In genomic region chr1:65310078-65310587, GRCh38 we compare ENCODE assay signal across 1 cellular context.
A peak's percentile ranks its signal among the peaks of the same experiment; 100 is the strongest.
TF ChIP-seq lines count a peak whose summit lies in the region.

No MANE protein-coding gene starts in this region.

TF ChIP-seq in H1, 55 proteins besides CTCF, POLR2A, EP300 and RAD21 (continued from another document):
- no peak for TF ChIP-seq FOSL1 (IDR thresholded peaks at IDR 0.05; ENCODE audit: insufficient read depth, low read depth, low read length)
- no peak; the same call in 1 of the 2 replicates for TF ChIP-seq KDM1A (IDR thresholded peaks at IDR 0.05; ENCODE audit: borderline replicate concordance, low read length)
- no peak for TF ChIP-seq USF2 (IDR thresholded peaks at IDR 0.05; ENCODE audit: low read length)
- TF ChIP-seq, protein P1, sequence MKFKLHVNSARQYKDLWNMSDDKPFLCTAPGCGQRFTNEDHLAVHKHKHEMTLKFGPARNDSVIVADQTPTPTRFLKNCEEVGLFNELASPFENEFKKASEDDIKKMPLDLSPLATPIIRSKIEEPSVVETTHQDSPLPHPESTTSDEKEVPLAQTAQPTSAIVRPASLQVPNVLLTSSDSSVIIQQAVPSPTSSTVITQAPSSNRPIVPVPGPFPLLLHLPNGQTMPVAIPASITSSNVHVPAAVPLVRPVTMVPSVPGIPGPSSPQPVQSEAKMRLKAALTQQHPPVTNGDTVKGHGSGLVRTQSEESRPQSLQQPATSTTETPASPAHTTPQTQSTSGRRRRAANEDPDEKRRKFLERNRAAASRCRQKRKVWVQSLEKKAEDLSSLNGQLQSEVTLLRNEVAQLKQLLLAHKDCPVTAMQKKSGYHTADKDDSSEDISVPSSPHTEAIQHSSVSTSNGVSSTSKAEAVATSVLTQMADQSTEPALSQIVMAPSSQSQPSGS (IDR thresholded peaks at IDR 0.05; ENCODE audit: low read length), result no peak
- TF ChIP-seq, protein P2, sequence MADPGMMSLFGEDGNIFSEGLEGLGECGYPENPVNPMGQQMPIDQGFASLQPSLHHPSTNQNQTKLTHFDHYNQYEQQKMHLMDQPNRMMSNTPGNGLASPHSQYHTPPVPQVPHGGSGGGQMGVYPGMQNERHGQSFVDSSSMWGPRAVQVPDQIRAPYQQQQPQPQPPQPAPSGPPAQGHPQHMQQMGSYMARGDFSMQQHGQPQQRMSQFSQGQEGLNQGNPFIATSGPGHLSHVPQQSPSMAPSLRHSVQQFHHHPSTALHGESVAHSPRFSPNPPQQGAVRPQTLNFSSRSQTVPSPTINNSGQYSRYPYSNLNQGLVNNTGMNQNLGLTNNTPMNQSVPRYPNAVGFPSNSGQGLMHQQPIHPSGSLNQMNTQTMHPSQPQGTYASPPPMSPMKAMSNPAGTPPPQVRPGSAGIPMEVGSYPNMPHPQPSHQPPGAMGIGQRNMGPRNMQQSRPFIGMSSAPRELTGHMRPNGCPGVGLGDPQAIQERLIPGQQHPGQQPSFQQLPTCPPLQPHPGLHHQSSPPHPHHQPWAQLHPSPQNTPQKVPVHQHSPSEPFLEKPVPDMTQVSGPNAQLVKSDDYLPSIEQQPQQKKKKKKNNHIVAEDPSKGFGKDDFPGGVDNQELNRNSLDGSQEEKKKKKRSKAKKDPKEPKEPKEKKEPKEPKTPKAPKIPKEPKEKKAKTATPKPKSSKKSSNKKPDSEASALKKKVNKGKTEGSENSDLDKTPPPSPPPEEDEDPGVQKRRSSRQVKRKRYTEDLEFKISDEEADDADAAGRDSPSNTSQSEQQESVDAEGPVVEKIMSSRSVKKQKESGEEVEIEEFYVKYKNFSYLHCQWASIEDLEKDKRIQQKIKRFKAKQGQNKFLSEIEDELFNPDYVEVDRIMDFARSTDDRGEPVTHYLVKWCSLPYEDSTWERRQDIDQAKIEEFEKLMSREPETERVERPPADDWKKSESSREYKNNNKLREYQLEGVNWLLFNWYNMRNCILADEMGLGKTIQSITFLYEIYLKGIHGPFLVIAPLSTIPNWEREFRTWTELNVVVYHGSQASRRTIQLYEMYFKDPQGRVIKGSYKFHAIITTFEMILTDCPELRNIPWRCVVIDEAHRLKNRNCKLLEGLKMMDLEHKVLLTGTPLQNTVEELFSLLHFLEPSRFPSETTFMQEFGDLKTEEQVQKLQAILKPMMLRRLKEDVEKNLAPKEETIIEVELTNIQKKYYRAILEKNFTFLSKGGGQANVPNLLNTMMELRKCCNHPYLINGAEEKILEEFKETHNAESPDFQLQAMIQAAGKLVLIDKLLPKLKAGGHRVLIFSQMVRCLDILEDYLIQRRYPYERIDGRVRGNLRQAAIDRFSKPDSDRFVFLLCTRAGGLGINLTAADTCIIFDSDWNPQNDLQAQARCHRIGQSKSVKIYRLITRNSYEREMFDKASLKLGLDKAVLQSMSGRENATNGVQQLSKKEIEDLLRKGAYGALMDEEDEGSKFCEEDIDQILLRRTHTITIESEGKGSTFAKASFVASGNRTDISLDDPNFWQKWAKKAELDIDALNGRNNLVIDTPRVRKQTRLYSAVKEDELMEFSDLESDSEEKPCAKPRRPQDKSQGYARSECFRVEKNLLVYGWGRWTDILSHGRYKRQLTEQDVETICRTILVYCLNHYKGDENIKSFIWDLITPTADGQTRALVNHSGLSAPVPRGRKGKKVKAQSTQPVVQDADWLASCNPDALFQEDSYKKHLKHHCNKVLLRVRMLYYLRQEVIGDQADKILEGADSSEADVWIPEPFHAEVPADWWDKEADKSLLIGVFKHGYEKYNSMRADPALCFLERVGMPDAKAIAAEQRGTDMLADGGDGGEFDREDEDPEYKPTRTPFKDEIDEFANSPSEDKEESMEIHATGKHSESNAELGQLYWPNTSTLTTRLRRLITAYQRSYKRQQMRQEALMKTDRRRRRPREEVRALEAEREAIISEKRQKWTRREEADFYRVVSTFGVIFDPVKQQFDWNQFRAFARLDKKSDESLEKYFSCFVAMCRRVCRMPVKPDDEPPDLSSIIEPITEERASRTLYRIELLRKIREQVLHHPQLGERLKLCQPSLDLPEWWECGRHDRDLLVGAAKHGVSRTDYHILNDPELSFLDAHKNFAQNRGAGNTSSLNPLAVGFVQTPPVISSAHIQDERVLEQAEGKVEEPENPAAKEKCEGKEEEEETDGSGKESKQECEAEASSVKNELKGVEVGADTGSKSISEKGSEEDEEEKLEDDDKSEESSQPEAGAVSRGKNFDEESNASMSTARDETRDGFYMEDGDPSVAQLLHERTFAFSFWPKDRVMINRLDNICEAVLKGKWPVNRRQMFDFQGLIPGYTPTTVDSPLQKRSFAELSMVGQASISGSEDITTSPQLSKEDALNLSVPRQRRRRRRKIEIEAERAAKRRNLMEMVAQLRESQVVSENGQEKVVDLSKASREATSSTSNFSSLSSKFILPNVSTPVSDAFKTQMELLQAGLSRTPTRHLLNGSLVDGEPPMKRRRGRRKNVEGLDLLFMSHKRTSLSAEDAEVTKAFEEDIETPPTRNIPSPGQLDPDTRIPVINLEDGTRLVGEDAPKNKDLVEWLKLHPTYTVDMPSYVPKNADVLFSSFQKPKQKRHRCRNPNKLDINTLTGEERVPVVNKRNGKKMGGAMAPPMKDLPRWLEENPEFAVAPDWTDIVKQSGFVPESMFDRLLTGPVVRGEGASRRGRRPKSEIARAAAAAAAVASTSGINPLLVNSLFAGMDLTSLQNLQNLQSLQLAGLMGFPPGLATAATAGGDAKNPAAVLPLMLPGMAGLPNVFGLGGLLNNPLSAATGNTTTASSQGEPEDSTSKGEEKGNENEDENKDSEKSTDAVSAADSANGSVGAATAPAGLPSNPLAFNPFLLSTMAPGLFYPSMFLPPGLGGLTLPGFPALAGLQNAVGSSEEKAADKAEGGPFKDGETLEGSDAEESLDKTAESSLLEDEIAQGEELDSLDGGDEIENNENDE (IDR thresholded peaks at IDR 0.05; ENCODE audit: insufficient replicate concordance, low read length), result peak; percentile 21
- no peak for TF ChIP-seq SP1 (IDR thresholded peaks at IDR 0.05; ENCODE audit: low read depth, low read length)
- TF ChIP-seq EZH2 (IDR thresholded peaks at IDR 0.05; ENCODE audit: low read depth, low read length, severe bottlenecking), result no peak
- TF ChIP-seq SUZ12 (IDR thresholded peaks at IDR 0.05; ENCODE audit: low read length), result no peak
- TF ChIP-seq TAF1 (IDR thresholded peaks at IDR 0.05; ENCODE audit: low read depth, low read length), result 0 out of 2 replicates have a peak, but pooled peaks have one; percentile 2
- no peak; the same call in 1 of the 2 replicates for TF ChIP-seq RBBP5 (IDR thresholded peaks at IDR 0.05; ENCODE audit: borderline replicate concordance, low read depth, low read length)
